26 cellular contexts compared by ENCODE assay signal in the genomic region with DNA sequence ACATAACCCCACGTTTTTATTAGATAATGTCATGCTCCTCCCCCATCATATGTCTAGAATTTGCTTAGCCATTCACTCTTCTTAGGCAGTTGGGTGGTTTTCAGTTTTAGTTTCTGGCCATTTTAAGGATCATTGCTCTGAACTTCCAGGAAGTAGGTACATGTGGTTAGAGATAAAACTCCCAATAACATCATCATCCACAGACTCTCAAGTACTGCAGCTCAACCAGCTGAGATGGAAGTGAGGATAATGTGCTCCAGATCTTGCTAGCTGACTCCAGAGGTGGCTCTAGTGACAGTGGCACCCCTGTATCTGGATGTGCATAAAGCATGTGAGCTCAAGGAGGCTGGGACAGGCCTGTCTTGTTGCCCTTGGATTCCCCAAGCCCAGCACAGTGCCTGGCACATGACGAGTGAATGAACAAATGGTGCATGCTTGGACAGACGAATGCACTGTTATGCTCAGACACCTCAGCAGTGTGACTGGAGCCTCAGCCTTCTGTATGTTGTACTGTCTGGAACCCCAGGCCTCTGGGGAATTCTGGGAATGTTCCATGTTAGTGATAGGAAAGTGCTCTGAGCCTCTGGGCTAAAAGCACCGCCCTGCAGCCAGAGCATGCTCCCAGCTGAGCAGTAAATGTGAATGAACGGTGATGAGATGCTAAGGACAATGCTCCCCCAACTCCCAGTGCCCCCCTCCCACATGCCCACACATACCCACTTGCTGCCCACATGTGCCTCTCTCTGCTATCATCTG. TPM values are rescaled to one million over a fixed set of nuclear protein-coding genes. Genes with fewer than 3 reads are reported as not detected.
DNase-seq lines count a peak whose midpoint lies in the region; ATAC-seq and TF ChIP-seq lines count a peak whose summit lies in the region.
"Had no signal": no experiment of that assay in that cellular context is flagged by ENCODE, and none has a peak within 500 bp of the region (broad histone marks: within the 10 kb centered on the region; RNA-seq: fewer than 3 reads in every experiment).

No MANE protein-coding gene starts in this region.

- H3K36me3 ChIP-seq in endodermal cell (ENCODE audit: control insufficient read depth, insufficient read depth, low read length), result no peaks in the 10 kb centered on the region
- no peaks in the 10 kb centered on the region for H3K36me3 ChIP-seq in PC-9 (ENCODE audit: low read depth)
- no peaks in the 10 kb centered on the region for H3K36me3 ChIP-seq in esophagus muscularis mucosa
- H3K36me3 ChIP-seq: cardiac muscle cell, gastrocnemius medialis, uterus had no signal

- H3F3A ChIP-seq in PC-9 (ENCODE audit: insufficient read depth, low read depth), result no peaks in the 10 kb centered on the region

- peaks cover 9% of the 10 kb centered on the region for H3K27me3 Mint-ChIP-seq in endodermal cell (ENCODE audit: insufficient read depth)
- H3K27me3 Mint-ChIP-seq: CD4-positive, CD25-positive, alpha-beta regulatory T cell had no signal

- ATAC-seq in activated naive CD4-positive, alpha-beta T cell treated with anti-CD3 and anti-CD28 coated beads, Interleukin-2, amount 50 U/mL, for 72 hours, result peak; percentile 16 to 56
- ATAC-seq in stimulated activated naive CD8-positive, alpha-beta T cell treated with anti-CD3 and anti-CD28 coated beads, Interleukin-15, Interleukin-2, amounts not matched to agents 100 U/mL and 50 U/mL, for 24 hours, result peak; percentile 59
- ATAC-seq in GM21737 (IDR thresholded peaks at IDR 0.05; ENCODE audit: unreplicated experiment), result no peak
- ATAC-seq: gastrocnemius medialis had no signal

- no peak overlapping the region for H3K4me2 ChIP-seq in PC-9
- H3K4me2 ChIP-seq: smooth muscle cell had no signal

- H3K27me3 ChIP-seq in endodermal cell (ENCODE audit: control insufficient read depth, insufficient read depth, low read length, poor library complexity, severe bottlenecking) (no peaks in the 10 kb centered on the region), PC-9 (ENCODE audit: insufficient read depth, low read depth) (peaks cover 80% of the 10 kb centered on the region), esophagus muscularis mucosa (peaks cover 0 to 4% (median 0%) of the 10 kb centered on the region in 4 donors)
- H3K27me3 ChIP-seq: cardiac muscle cell, dorsolateral prefrontal cortex, gastrocnemius medialis, uterus had no signal

- H3K9me2 ChIP-seq in PC-9 (ENCODE audit: insufficient read depth), result no peaks in the 10 kb centered on the region

- no peak overlapping the region for H2AFZ ChIP-seq in PC-9

- CTCF ChIA-PET in PC-9 (lab: Charles Lee), result no interaction called here

- no peaks in the 10 kb centered on the region for H3K36me3 Mint-ChIP-seq in activated naive CD4-positive, alpha-beta T cell treated with anti-CD3 and anti-CD28 coated beads, Interleukin-2, amount 50 U/mL, for 72 hours
- H3K36me3 Mint-ChIP-seq in endodermal cell (ENCODE audit: low read depth), result no peaks in the 10 kb centered on the region
- H3K36me3 Mint-ChIP-seq: mesothelial cell of epicardium had no signal

- in situ Hi-C loops in SK-MEL-5 (cut with HindIII; ENCODE audit: low pct_unique_long_range_greater_than_20kb, low sequenced_read_pairs), result no loop called here

- no peak overlapping the region for H3K27ac Mint-ChIP-seq in activated naive CD4-positive, alpha-beta T cell treated with anti-CD3 and anti-CD28 coated beads, Interleukin-2, amount 50 U/mL, for 72 hours
- H3K27ac Mint-ChIP-seq in endodermal cell, result no peak overlapping the region
- H3K27ac Mint-ChIP-seq: activated CD4-positive, alpha-beta memory T cell treated with anti-CD3 and anti-CD28 coated beads, Interleukin-2, amount 10 ng/mL, durations not matched to agents 7 days and 5 days; CD4-positive, CD25-positive, alpha-beta regulatory T cell; mesothelial cell of epicardium; progenitor cell of endocrine pancreas had no signal

- no peak for TF ChIP-seq EP300 in esophagus muscularis mucosa (IDR thresholded peaks at IDR 0.05)

- H3K9ac ChIP-seq in endodermal cell (ENCODE audit: extremely low read depth, low read length, poor library complexity, severe bottlenecking), result no peak overlapping the region

- H4K20me1 ChIP-seq in PC-9 (ENCODE audit: insufficient read depth), result no peaks in the 10 kb centered on the region

- POLR2A ChIA-PET in PC-9 (lab: Charles Lee; ENCODE audit: unreplicated experiment), result no interaction called here

- intact Hi-C loops in PC-9 (cut with micrococcal nuclease; ENCODE audit: unreplicated experiment), result no loop called here
- intact Hi-C loops in esophagus muscularis mucosa (cut with DNase I), result no loop called here

- H3K79me2 ChIP-seq in PC-9 (ENCODE audit: low read depth), result no peaks in the 10 kb centered on the region

- TF ChIP-seq POLR2A in esophagus muscularis mucosa (IDR thresholded peaks at IDR 0.05; ENCODE audit: low read depth), result no peak

- peaks cover 3% of the 10 kb centered on the region for H3K4me1 ChIP-seq in endodermal cell (ENCODE audit: control insufficient read depth, insufficient read depth, low read length)
- no peaks in the 10 kb centered on the region for H3K4me1 ChIP-seq in PC-9 (replicated peaks; ENCODE audit: insufficient read depth)
- no peaks in the 10 kb centered on the region for H3K4me1 ChIP-seq in esophagus muscularis mucosa
- H3K4me1 ChIP-seq: gastrocnemius medialis, uterus had no signal

- H3K9me3 ChIP-seq in endodermal cell (ENCODE audit: control insufficient read depth, low read length) (no peaks in the 10 kb centered on the region), PC-9 (ENCODE audit: insufficient read depth, low read depth) (no peaks in the 10 kb centered on the region), esophagus muscularis mucosa (no peaks in the 10 kb centered on the region)
- H3K9me3 ChIP-seq: gastrocnemius medialis, uterus had no signal

- WGBS in endodermal cell (ENCODE audit: insufficient coverage in 1 of 2, insufficient read length in 1 of 2), 2 experiments, result 78 to 92% methylated on average over 2 to 5 of the region's 5 CpGs
- 66% methylated on average over 5 of the region's 5 CpGs for WGBS in esophagus muscularis mucosa

- H3K4me1 Mint-ChIP-seq in endodermal cell, result no peaks in the 10 kb centered on the region

- no peaks in the 10 kb centered on the region for H3K9me3 Mint-ChIP-seq in activated naive CD4-positive, alpha-beta T cell treated with anti-CD3 and anti-CD28 coated beads, Interleukin-2, amount 50 U/mL, for 72 hours
- no peaks in the 10 kb centered on the region for H3K9me3 Mint-ChIP-seq in endodermal cell
- H3K9me3 Mint-ChIP-seq: activated CD4-positive, alpha-beta memory T cell treated with anti-CD3 and anti-CD28 coated beads, Interleukin-2, amount 10 ng/mL, durations not matched to agents 7 days and 5 days; mesothelial cell of epicardium; neural crest cell had no signal

- no peak overlapping the region for H3K27ac ChIP-seq in endodermal cell (ENCODE audit: low read depth, low read length)
- no peak overlapping the region for H3K27ac ChIP-seq in PC-9
- H3K27ac ChIP-seq in esophagus muscularis mucosa (replicated peaks in 1 of 4), result no peak overlapping the region
- H3K27ac ChIP-seq: cardiac muscle cell, dorsolateral prefrontal cortex, gastrocnemius medialis, uterus had no signal

- TF ChIP-seq CTCF in endodermal cell (conservative IDR thresholded peaks at IDR 0.05), result no peak
- TF ChIP-seq CTCF in PC-9 (conservative IDR thresholded peaks at IDR 0.05), result no peak
- TF ChIP-seq CTCF in esophagus muscularis mucosa (IDR thresholded peaks at IDR 0.05), result no peak

- H3K4me3 Mint-ChIP-seq in endodermal cell, result no peak overlapping the region
- H3K4me3 Mint-ChIP-seq: activated CD4-positive, alpha-beta memory T cell treated with anti-CD3 and anti-CD28 coated beads, Interleukin-2, amount 10 ng/mL, durations not matched to agents 7 days and 5 days; CD4-positive, CD25-positive, alpha-beta regulatory T cell; mesothelial cell of epicardium; neural crest cell had no signal

- DNase-seq in activated naive CD4-positive, alpha-beta T cell treated with anti-CD3 and anti-CD28 coated beads, Interleukin-2, amount 50 U/mL, for 72 hours (ENCODE audit: low spot score in 2 of 2), result no peak
- DNase-seq in activated naive CD4-positive, alpha-beta T cell (lab: John Stamatoyannopoulos, UW), result no peak
- DNase-seq in SK-MEL-5 (ENCODE audit: low read depth, low spot score), result peak; percentile 28
- DNase-seq in endodermal cell, result peak; percentile 32
- DNase-seq in stimulated activated naive CD8-positive, alpha-beta T cell treated with anti-CD3 and anti-CD28 coated beads, Interleukin-15, Interleukin-2, amounts not matched to agents 100 U/mL and 50 U/mL, for 24 hours, result no peak
- DNase-seq in PC-9, result no peak
- DNase-seq in esophagus muscularis mucosa (ENCODE audit: extremely low spot score), result no peak
- DNase-seq: ACHN; activated CD4-positive, alpha-beta memory T cell treated with anti-CD3 and anti-CD28 coated beads, Interleukin-2, amount 10 ng/mL, durations not matched to agents 7 days and 5 days; amniotic stem cell; dorsolateral prefrontal cortex; erythroblast; gastrocnemius medialis; KG1; NCI-H187 treated with DMSO at 0.1 percent for 48 hours; stimulated activated CD4-positive, alpha-beta T cell treated with anti-CD3 and anti-CD28 coated beads, Interleukin-4, amount 100 ng/mL, for 4 hours; substantia nigra; SW 1271 had no signal

- no TSS peak for BruUV-seq in PC-9 (replicated peaks; lab: Mats Ljungman, UMichigan)

- H3K4me3 ChIP-seq in endodermal cell (ENCODE audit: low read length) (no peak overlapping the region), PC-9 (no peak overlapping the region), esophagus muscularis mucosa (no peak overlapping the region)
- H3K4me3 ChIP-seq: cardiac muscle cell, dorsolateral prefrontal cortex, gastrocnemius medialis, smooth muscle cell, uterus had no signal

RNA-seq across cellular contexts. Expression of a gene that starts 16.4 kb away (rescaled TPM):
- under 1 TPM; 0.04 to 0.32 TPM for total RNA-seq in activated naive CD4-positive, alpha-beta T cell treated with anti-CD3 and anti-CD28 coated beads, Interleukin-2, amount 50 U/mL, for 72 hours
- 0.03 TPM in 1 of 2 replicates, not detected in the other for total RNA-seq in SK-MEL-5 (2014; rRNA removed; shearing (Covaris generic))
- 0.03 and 0.06 TPM in 2 replicates for polyA plus RNA-seq in SK-MEL-5 (2015; cell fraction: cytosol; rRNA removed)
- polyA plus RNA-seq in SK-MEL-5 (2015; cell fraction: nucleus; rRNA removed), result 0.11 and 0.15 TPM in 2 replicates
- total RNA-seq in endodermal cell, result under 1 TPM; 0.57 to 0.75 TPM
- 4.5 TPM for polyA plus RNA-seq in endodermal cell (2013, experiment 1 of 2)
- 5.8 TPM for polyA plus RNA-seq in endodermal cell (2013, experiment 2 of 2)
- total RNA-seq in PC-9 (2021), result 0.33 and 1.1 TPM in 2 replicates
- total RNA-seq in esophagus muscularis mucosa, result 10 to 100 TPM in 3 of 4 donors, 1 to 10 TPM in 1; 3.6 to 17.0 (median 12.4) TPM
- polyA plus RNA-seq: CD4-positive, CD25-positive, alpha-beta regulatory T cell had no signal

RNA-seq across cellular contexts. Expression of a gene that starts 50.1 kb away (rescaled TPM):
- total RNA-seq in activated naive CD4-positive, alpha-beta T cell treated with anti-CD3 and anti-CD28 coated beads, Interleukin-2, amount 50 U/mL, for 72 hours, result 10 to 100 TPM; 12.2 to 34.2 TPM
- total RNA-seq in SK-MEL-5 (2014; rRNA removed; shearing (Covaris generic)), result 10.4 and 19.0 TPM in 2 replicates
- 55.1 and 55.2 TPM in 2 replicates for polyA plus RNA-seq in SK-MEL-5 (2015; cell fraction: cytosol; rRNA removed)
- 9.6 and 16.8 TPM in 2 replicates for polyA plus RNA-seq in SK-MEL-5 (2015; cell fraction: nucleus; rRNA removed)
- total RNA-seq in endodermal cell (10 to 100 TPM; 16.0 to 16.4 TPM), PC-9 (2021) (27.1 and 38.2 TPM in 2 replicates), esophagus muscularis mucosa (10 to 100 TPM; 15.9 to 26.2 (median 20.0) TPM)
- 28.1 TPM for polyA plus RNA-seq in endodermal cell (2013, experiment 1 of 2)
- polyA plus RNA-seq in endodermal cell (2013, experiment 2 of 2), result 27.0 TPM

Comparison
In these comparisons a context has a peak if more than half of its experiments do, and no peak if none do; other contexts are left out.
1. DNase-seq: peak in SK-MEL-5 (single experiment) and endodermal cell (single experiment); none in activated naive CD4-positive, alpha-beta T cell treated with anti-CD3 and anti-CD28 coated beads, Interleukin-2, amount 50 U/mL, for 72 hours (0 of 2), activated naive CD4-positive, alpha-beta T cell (0 of 4), stimulated activated naive CD8-positive, alpha-beta T cell treated with anti-CD3 and anti-CD28 coated beads, Interleukin-15, Interleukin-2, amounts not matched to agents 100 U/mL and 50 U/mL, for 24 hours (single experiment), PC-9 (0 of 2) and esophagus muscularis mucosa (single experiment).